ENCODE assay signal across 15 cellular contexts in genomic region chrX:37998586-37999267, GRCh38. TPM values are rescaled to one million over a fixed set of nuclear protein-coding genes. Genes with fewer than 3 reads are reported as not detected.
DNase-seq lines count a peak whose midpoint lies in the region; ATAC-seq and TF ChIP-seq lines count a peak whose summit lies in the region.
"Had no signal": no experiment of that assay in that cellular context is flagged by ENCODE, and none has a peak within 500 bp of the region (broad histone marks: within the 10 kb centered on the region; RNA-seq: fewer than 3 reads in every experiment).

No MANE protein-coding gene starts in this region.

- H3K4me3 ChIP-seq in fibroblast of the aortic adventitia (ENCODE audit: low read depth, low read length), result no peak overlapping the region
- H3K4me3 ChIP-seq: ascending aorta; BLaER1 treated with 17β-estradiol and CSF1 and Interleukin-3, amounts not matched to agents 10 nM and 100 nM; MG63 had no signal

- ATAC-seq in HG03439 (IDR thresholded peaks at IDR 0.05; ENCODE audit: unreplicated experiment) (no peak), GM21381 (IDR thresholded peaks at IDR 0.05; ENCODE audit: unreplicated experiment) (no peak), Right ventricle myocardium inferior (no peak)
- ATAC-seq: activated CD8-positive, alpha-beta memory T cell treated with anti-CD3 and anti-CD28 coated beads, Interleukin-2, amount 10 ng/mL, durations not matched to agents 7 days and 5 days; left ventricle myocardium superior had no signal

- TF ChIP-seq CTCF in fibroblast of the aortic adventitia (IDR thresholded peaks at IDR 0.05; ENCODE audit: insufficient read depth, low read length), result no peak

- intact Hi-C loops in Right ventricle myocardium inferior (cut with DNase I), result no loop called here

- DNase-seq in AG08395 (ENCODE audit: low spot score), result peak; percentile 65
- peak; percentile 77 for DNase-seq in HT1080 (ENCODE audit: low read depth)
- DNase-seq in RKO (ENCODE audit: low spot score), result peak; percentile 79
- DNase-seq in fibroblast of the aortic adventitia (ENCODE audit: low read depth), result peak; percentile 45
- no peak for DNase-seq in cortex of kidney (lab: John Stamatoyannopoulos, UW)
- DNase-seq in Right ventricle myocardium inferior (ENCODE audit: missing footprints), result no peak
- DNase-seq: activated CD8-positive, alpha-beta memory T cell treated with anti-CD3 and anti-CD28 coated beads, Interleukin-2, amount 10 ng/mL, durations not matched to agents 7 days and 5 days; left ventricle myocardium superior; MG63; T1000 had no signal

RNA-seq across cellular contexts. Expression of gene SYTL5, which starts 7.6 kb away (rescaled TPM):
- 1.3 and 1.9 TPM in 2 replicates for total RNA-seq in HT1080 (2014; rRNA removed; shearing (Covaris generic))
- 0.09 and 0.19 TPM in 2 replicates for polyA plus RNA-seq in HT1080 (2015; cell fraction: cytosol; rRNA removed)
- polyA plus RNA-seq in HT1080 (2015; cell fraction: nucleus; rRNA removed), result 0.17 and 0.24 TPM in 2 replicates
- total RNA-seq in fibroblast of the aortic adventitia (ENCODE audit: low replicate concordance) (0.08 and 0.36 TPM in 2 replicates), Right ventricle myocardium inferior (not detected)
- total RNA-seq: activated CD8-positive, alpha-beta memory T cell treated with anti-CD3 and anti-CD28 coated beads, Interleukin-2, amount 10 ng/mL, durations not matched to agents 7 days and 5 days; ascending aorta; left ventricle myocardium superior; OCI-LY7 had no signal

Comparison
In these comparisons a context has a peak if more than half of its experiments do, and no peak if none do; other contexts are left out.
1. DNase-seq: peak in AG08395 (single experiment), HT1080 (single experiment), RKO (single experiment) and fibroblast of the aortic adventitia (single experiment); none in cortex of kidney (single experiment) and Right ventricle myocardium inferior (single experiment).